1 cellular context compared by ENCODE assay signal in the genomic region with DNA sequence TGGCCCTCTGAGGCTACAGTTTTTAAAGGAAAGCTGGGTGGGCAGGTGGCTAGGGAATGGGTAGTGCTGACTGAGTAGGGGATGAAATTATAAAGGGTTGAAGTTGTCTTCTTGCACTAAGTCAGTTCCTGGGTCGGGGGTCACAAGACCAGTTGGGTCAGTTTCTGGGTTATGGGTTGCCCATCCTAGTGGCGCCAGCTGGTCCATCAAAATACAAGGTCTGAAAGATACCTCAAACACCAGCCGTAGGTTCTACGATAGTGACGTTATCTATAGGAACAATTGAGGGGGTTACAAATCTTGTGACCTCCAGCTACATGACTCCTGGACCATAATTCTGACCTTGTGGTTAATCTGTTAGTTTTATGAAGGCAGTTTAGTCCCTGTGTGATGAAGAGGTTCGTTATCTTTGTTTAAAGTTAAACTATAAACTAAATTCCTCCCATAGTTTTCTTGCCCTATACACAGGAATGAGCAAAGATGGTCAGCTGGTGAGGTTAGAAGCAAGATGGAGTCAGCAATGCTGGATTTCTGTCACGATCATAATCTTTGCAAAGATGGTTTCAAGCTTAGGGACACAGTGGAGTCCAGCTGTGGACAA.
TF ChIP-seq lines count a peak whose summit lies in the region.

No MANE protein-coding gene starts in this region.

TF ChIP-seq in IMR-90, 13 proteins besides CTCF, POLR2A, EP300 and RAD21:
- 0 out of 2 replicates have a peak, but pooled peaks have one; percentile 1 for TF ChIP-seq FOS (IDR thresholded peaks at IDR 0.05; ENCODE audit: low read depth, low read length)
- no peak for TF ChIP-seq NFE2L2 (IDR thresholded peaks at IDR 0.05; ENCODE audit: low read depth, low read length)
- TF ChIP-seq, protein P1, sequence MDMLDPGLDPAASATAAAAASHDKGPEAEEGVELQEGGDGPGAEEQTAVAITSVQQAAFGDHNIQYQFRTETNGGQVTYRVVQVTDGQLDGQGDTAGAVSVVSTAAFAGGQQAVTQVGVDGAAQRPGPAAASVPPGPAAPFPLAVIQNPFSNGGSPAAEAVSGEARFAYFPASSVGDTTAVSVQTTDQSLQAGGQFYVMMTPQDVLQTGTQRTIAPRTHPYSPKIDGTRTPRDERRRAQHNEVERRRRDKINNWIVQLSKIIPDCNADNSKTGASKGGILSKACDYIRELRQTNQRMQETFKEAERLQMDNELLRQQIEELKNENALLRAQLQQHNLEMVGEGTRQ (IDR thresholded peaks at IDR 0.05; ENCODE audit: low read depth, low read length): peak; percentile 40; the same call in 1 of the 2 replicates
- peak; percentile 74 for TF ChIP-seq RCOR1 (IDR thresholded peaks at IDR 0.05; ENCODE audit: insufficient replicate concordance, low read length)
